Comparison of ENCODE assay signal across 9 cellular contexts in the genomic region with DNA sequence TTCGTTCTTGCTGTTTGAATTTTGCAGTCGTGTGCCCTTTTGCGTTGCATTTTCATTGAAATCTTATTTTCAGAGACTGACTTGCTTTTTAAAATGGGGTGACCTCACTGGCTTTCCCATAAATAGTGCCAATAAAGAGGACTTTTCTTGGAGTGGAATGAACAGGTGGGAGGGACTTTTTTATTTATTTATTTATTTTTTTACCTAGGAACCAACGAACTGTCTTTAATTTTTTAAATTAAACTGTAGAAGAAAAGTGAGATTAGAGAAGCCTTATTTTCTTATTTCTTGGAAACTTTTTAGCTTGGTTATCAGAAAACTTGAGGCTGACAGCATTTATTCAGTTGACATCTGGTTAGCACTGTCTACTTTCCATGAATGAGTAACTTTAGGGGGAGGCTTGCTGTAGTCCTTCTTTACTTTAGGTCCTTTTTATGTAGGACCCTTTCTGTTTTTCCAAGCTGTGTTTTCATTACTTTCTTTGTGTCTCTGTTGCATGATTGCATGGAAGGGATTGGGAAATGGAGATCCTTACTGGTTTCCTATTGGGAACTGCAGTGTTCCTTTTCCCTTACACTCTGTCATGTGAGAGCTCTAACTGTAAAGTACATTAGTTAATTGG. TPM values are rescaled to one million over a fixed set of nuclear protein-coding genes. Genes with fewer than 3 reads are reported as not detected.
A peak's percentile ranks its signal among the peaks of the same experiment; 100 is the strongest.
DNase-seq lines count a peak whose midpoint lies in the region; TF ChIP-seq lines count a peak whose summit lies in the region.
"Had no signal": no experiment of that assay in that cellular context is flagged by ENCODE, and none has a peak within 500 bp of the region (broad histone marks: within the 10 kb centered on the region; RNA-seq: fewer than 3 reads in every experiment).

No MANE protein-coding gene starts in this region.

- no peaks in the 10 kb centered on the region for H3K9me3 ChIP-seq in DOHH2 (ENCODE audit: control insufficient read depth, insufficient read depth, low read length)
- no peaks in the 10 kb centered on the region for H3K9me3 ChIP-seq in OCI-LY3 (ENCODE audit: insufficient read depth, low read length)
- H3K9me3 ChIP-seq in trophoblast cell (ENCODE audit: insufficient read depth, low read depth, low read length), result no peaks in the 10 kb centered on the region

- H2AFZ ChIP-seq in OCI-LY3 (ENCODE audit: low read depth, low read length) (0 out of 2 replicates have a peak overlapping the region, but pooled peaks have one; percentile 35), trophoblast cell (ENCODE audit: insufficient read depth, low read length, poor library complexity) (peak overlapping the region; percentile 63)

- no peak overlapping the region for H4K8ac ChIP-seq in trophoblast cell (ENCODE audit: low read depth, low read length)

- H3K79me2 ChIP-seq in DOHH2 (ENCODE audit: control insufficient read depth, low read length) (peaks cover 49% of the 10 kb centered on the region), OCI-LY3 (ENCODE audit: low read length) (peaks cover 56% of the 10 kb centered on the region), trophoblast cell (ENCODE audit: control insufficient read depth, insufficient read depth, low read length, poor library complexity) (no peaks in the 10 kb centered on the region)

- H4K20me1 ChIP-seq in DOHH2 (ENCODE audit: control insufficient read depth, insufficient read depth, low read depth, low read length) (peaks cover 5% of the 10 kb centered on the region), OCI-LY3 (ENCODE audit: insufficient read depth, low read length) (peaks cover 40% of the 10 kb centered on the region)

- H3K4me2 ChIP-seq in DOHH2 (ENCODE audit: low read length) (peak overlapping the region; percentile 82), OCI-LY3 (ENCODE audit: low read length) (peak overlapping the region; percentile 88), trophoblast cell (ENCODE audit: low read length) (peak overlapping the region; percentile 87)

- no peak overlapping the region for H2BK120ac ChIP-seq in trophoblast cell (ENCODE audit: insufficient read depth, low read length, poor library complexity)

- H2BK12ac ChIP-seq in trophoblast cell (ENCODE audit: low read length), result no peak overlapping the region

- no peak overlapping the region for H3K18ac ChIP-seq in trophoblast cell (ENCODE audit: low read length)

- H3K14ac ChIP-seq in trophoblast cell (ENCODE audit: low read length), result no peak overlapping the region

- H3K4me1 ChIP-seq in DOHH2 (ENCODE audit: control insufficient read depth, low read length) (peaks cover 29% of the 10 kb centered on the region), OCI-LY3 (ENCODE audit: low read length) (peaks cover 48% of the 10 kb centered on the region), trophoblast cell (ENCODE audit: control insufficient read depth in 1 of 2, insufficient read depth in 2 of 2, low read length in 2 of 2) (peaks cover 0 to 4% of the 10 kb centered on the region in 2 experiments)

- H3K36me3 ChIP-seq in DOHH2 (ENCODE audit: control insufficient read depth, low read length), result no peaks in the 10 kb centered on the region
- H3K36me3 ChIP-seq in OCI-LY3 (replicated peaks; ENCODE audit: low read depth, low read length), result no peaks in the 10 kb centered on the region
- no peaks in the 10 kb centered on the region for H3K36me3 ChIP-seq in trophoblast cell (ENCODE audit: control insufficient read depth in 1 of 2, insufficient read depth in 2 of 2, low read length in 2 of 2)

- H4K12ac ChIP-seq in trophoblast cell (ENCODE audit: low read depth, low read length), result no peak overlapping the region

- H3K4ac ChIP-seq in trophoblast cell (ENCODE audit: low read depth, low read length), result no peak overlapping the region

- TF ChIP-seq CTCF in DOHH2 (IDR thresholded peaks at IDR 0.05; ENCODE audit: low read depth, low read length, poor library complexity, severe bottlenecking) (no peak), OCI-LY3 (IDR thresholded peaks at IDR 0.05; ENCODE audit: low read depth, low read length) (no peak), epithelial cell of proximal tubule (conservative IDR thresholded peaks at IDR 0.05; ENCODE audit: low read depth, low read length) (no peak)

- no peak overlapping the region for H3K23ac ChIP-seq in trophoblast cell (ENCODE audit: low read length)

- no peak overlapping the region for H2AK5ac ChIP-seq in trophoblast cell (ENCODE audit: low read length)

- H2BK5ac ChIP-seq in trophoblast cell (ENCODE audit: low read depth, low read length, poor library complexity), result no peak overlapping the region

- WGBS in trophoblast cell (ENCODE audit: extremely low coverage, insufficient coverage, insufficient read length), result no CpG with 5 or more reads among the region's 4 CpGs

- peaks cover 6% of the 10 kb centered on the region; the same call in 1 of the 2 replicates for H3F3A ChIP-seq in DOHH2 (ENCODE audit: control insufficient read depth, insufficient read depth)

- no peaks in the 10 kb centered on the region for H3K9me2 ChIP-seq in DOHH2 (replicated peaks; ENCODE audit: control insufficient read depth, low read length)

- H3K9ac ChIP-seq in OCI-LY3 (ENCODE audit: low read length), result peak overlapping the region; percentile 77
- H3K9ac ChIP-seq in trophoblast cell (ENCODE audit: low read length), result no peak overlapping the region

- H4K91ac ChIP-seq in trophoblast cell (ENCODE audit: low read depth, low read length), result no peak overlapping the region

- no peaks in the 10 kb centered on the region for H3K79me1 ChIP-seq in trophoblast cell (ENCODE audit: low read length)

- H3K27ac ChIP-seq in DOHH2 (ENCODE audit: low read depth, low read length) (no peak overlapping the region), OCI-LY3 (ENCODE audit: low read length) (peak overlapping the region; percentile 9; the same call in 1 of the 2 replicates), trophoblast cell (ENCODE audit: low read depth, low read length) (no peak overlapping the region)
- H3K27ac ChIP-seq: epithelial cell of prostate had no signal

- DNase-seq in epithelial cell of proximal tubule (ENCODE audit: low read depth) (no peak), trophoblast cell (no peak), cortex of kidney (lab: John Stamatoyannopoulos, UW) (no peak), NCI-H2196 (lab: John Stamatoyannopoulos, UW; ENCODE audit: unreplicated experiment) (no peak), CD1c-positive myeloid dendritic cell (ENCODE audit: extremely low spot score) (no peak), occipital lobe (lab: John Stamatoyannopoulos, UW) (no peak)

- H3K27me3 ChIP-seq in DOHH2 (ENCODE audit: control insufficient read depth, low read length) (peaks cover 28% of the 10 kb centered on the region), OCI-LY3 (ENCODE audit: low read depth, low read length) (no peaks in the 10 kb centered on the region), trophoblast cell (ENCODE audit: insufficient read depth, low read length) (no peaks in the 10 kb centered on the region)

- H3K4me3 ChIP-seq in DOHH2 (ENCODE audit: low read length), result peak overlapping the region; percentile 92
- H3K4me3 ChIP-seq in OCI-LY3 (ENCODE audit: low read length), result peak overlapping the region; percentile 89
- peak overlapping the region; percentile 80 for H3K4me3 ChIP-seq in epithelial cell of proximal tubule (ENCODE audit: low read depth, low read length)
- peak overlapping the region; percentile 93 for H3K4me3 ChIP-seq in trophoblast cell (ENCODE audit: low read depth, low read length)

RNA-seq across cellular contexts. Expression of a gene that starts 1.7 kb away (rescaled TPM):
- total RNA-seq in epithelial cell of proximal tubule (16.8 and 18.1 TPM in 2 replicates), occipital lobe (600 TPM)
- 2.9 and 3.4 TPM in 2 replicates for polyA plus RNA-seq in trophoblast cell (2013)

Comparison
In these comparisons a context has a peak if more than half of its experiments do, and no peak if none do; other contexts are left out.
1. RNA of a gene that starts 1.7 kb away (total RNA-seq): 600 TPM in occipital lobe (single experiment); 16.8 to 18.1 TPM in epithelial cell of proximal tubule; every median in the first group is over 10 times any median in the second.
2. Peak in every context shown above with its lines, with median percentiles within 50 percentile points of each other: H3K4me2 ChIP-seq and H3K4me3 ChIP-seq.